Comparison of ENCODE assay signal across 22 cellular contexts in genomic region chr2:113201496-113202304, GRCh38. TPM values are rescaled to one million over a fixed set of nuclear protein-coding genes. Genes with fewer than 3 reads are reported as not detected.
DNase-seq lines count a peak whose midpoint lies in the region; ATAC-seq, FAIRE-seq and TF ChIP-seq lines count a peak whose summit lies in the region.
"Had no signal": no experiment of that assay in that cellular context is flagged by ENCODE, and none has a peak within 500 bp of the region (broad histone marks: within the 10 kb centered on the region; RNA-seq: fewer than 3 reads in every experiment).

No MANE protein-coding gene starts in this region.

- peaks cover 27% of the 10 kb centered on the region for H3K4me1 Mint-ChIP-seq in activated CD8-positive, alpha-beta memory T cell treated with anti-CD3 and anti-CD28 coated beads, Interleukin-2, amount 10 ng/mL, durations not matched to agents 7 days and 5 days

- H3K27me3 Mint-ChIP-seq in activated CD8-positive, alpha-beta memory T cell treated with anti-CD3 and anti-CD28 coated beads, Interleukin-2, amount 10 ng/mL, durations not matched to agents 7 days and 5 days = no peaks in the 10 kb centered on the region
- H3K27me3 Mint-ChIP-seq: activated CD4-positive, alpha-beta T cell treated with anti-CD3 and anti-CD28 coated beads, Interleukin-2, amount 10 ng/mL, durations not matched to agents 7 days and 5 days; memory B cell; stimulated activated naive CD8-positive, alpha-beta T cell treated with anti-CD3 and anti-CD28 coated beads, Interleukin-15, amount 100 ng/mL, for 72 hours; type B pancreatic cell had no signal

- peaks cover 46% of the 10 kb centered on the region for H3K36me3 Mint-ChIP-seq in activated CD8-positive, alpha-beta memory T cell treated with anti-CD3 and anti-CD28 coated beads, Interleukin-2, amount 10 ng/mL, durations not matched to agents 7 days and 5 days
- H3K36me3 Mint-ChIP-seq: type B pancreatic cell had no signal

- no peak for DNase-seq in activated CD8-positive, alpha-beta memory T cell treated with anti-CD3 and anti-CD28 coated beads, Interleukin-2, amount 10 ng/mL, durations not matched to agents 7 days and 5 days
- DNase-seq in activated CD8-positive, alpha-beta memory T cell treated with anti-CD3 and anti-CD28 coated beads, Interleukin-2, amount 50 U/mL, for 4 hours = no peak
- DNase-seq in RWPE2 (ENCODE audit: low spot score) (peak; percentile 31), kidney tubule cell (ENCODE audit: low spot score) (peak; percentile 45), stomach (no peak), HuH-7.5 (ENCODE audit: low spot score) (no peak), omental fat pad (ENCODE audit: low spot score) (no peak), H54 (ENCODE audit: insufficient read length, low spot score) (no peak)
- DNase-seq: activated CD4-positive, alpha-beta T cell treated with anti-CD3 and anti-CD28 coated beads, Interleukin-2, amount 10 ng/mL, durations not matched to agents 7 days and 5 days; activated naive CD4-positive, alpha-beta T cell treated with anti-CD3 and anti-CD28 coated beads, Interleukin-2, amount 50 U/mL, for 16 hours; activated T-cell treated with anti-CD3 and anti-CD28 coated beads for 4 hours; KG1; NCI-H146; stimulated activated CD4-positive, alpha-beta T cell treated with anti-CD3 and anti-CD28 coated beads, Interleukin-4, amount 100 ng/mL, for 4 hours; stimulated activated naive CD8-positive, alpha-beta T cell treated with anti-CD3 and anti-CD28 coated beads, Interleukin-15, amount 100 ng/mL, for 72 hours had no signal

- no peak for FAIRE-seq in H54 (lab: Jason Lieb, UNC)
- FAIRE-seq: A204.1, D721Med, kidney had no signal

- ATAC-seq in activated CD8-positive, alpha-beta memory T cell treated with anti-CD3 and anti-CD28 coated beads, Interleukin-2, amount 10 ng/mL, durations not matched to agents 7 days and 5 days = no peak
- ATAC-seq in RWPE2 (ENCODE audit: low read depth) (no peak), omental fat pad (ENCODE audit: low FRiP score) (no peak)
- ATAC-seq: GM23338; stimulated activated naive CD8-positive, alpha-beta T cell treated with anti-CD3 and anti-CD28 coated beads, Interleukin-15, amount 100 ng/mL, for 72 hours had no signal

- 53 to 68% (median 59%) methylated on average over 4 to 8 of the region's 8 CpGs for WGBS in stomach, 5 donors

- TF ChIP-seq EP300 in stomach (IDR thresholded peaks at IDR 0.05) = no peak

- TF ChIP-seq POLR2A in stomach (IDR thresholded peaks at IDR 0.05) = no peak
- TF ChIP-seq POLR2A in H54 (IDR thresholded peaks at IDR 0.05; ENCODE audit: low read depth, low read length) = no peak

- no peak for TF ChIP-seq CTCF in RWPE2 (IDR thresholded peaks at IDR 0.05; ENCODE audit: poor library complexity, severe bottlenecking)
- TF ChIP-seq CTCF in stomach (IDR thresholded peaks at IDR 0.05) = no peak
- no peak for TF ChIP-seq CTCF in omental fat pad (IDR thresholded peaks at IDR 0.05)

- H3K4me1 ChIP-seq in RWPE2 (ENCODE audit: insufficient read depth, poor library complexity, severe bottlenecking) (peaks cover 12% of the 10 kb centered on the region), stomach (peaks cover 11 to 51% (median 42%) of the 10 kb centered on the region in 4 donors)

- H3K27ac ChIP-seq in RWPE2 (ENCODE audit: poor library complexity, severe bottlenecking) (no peak overlapping the region), stomach (peak overlapping the region in 3 of 5 donors; percentile 14 to 54 (median 37))
- H3K27ac ChIP-seq: VCaP had no signal

- H3K9me3 Mint-ChIP-seq in activated CD8-positive, alpha-beta memory T cell treated with anti-CD3 and anti-CD28 coated beads, Interleukin-2, amount 10 ng/mL, durations not matched to agents 7 days and 5 days (ENCODE audit: low read depth) = no peaks in the 10 kb centered on the region
- H3K9me3 Mint-ChIP-seq: activated CD4-positive, alpha-beta T cell treated with anti-CD3 and anti-CD28 coated beads, Interleukin-2, amount 10 ng/mL, durations not matched to agents 7 days and 5 days; GM23338; memory B cell; stimulated activated naive CD8-positive, alpha-beta T cell treated with anti-CD3 and anti-CD28 coated beads, Interleukin-15, amount 100 ng/mL, for 72 hours; type B pancreatic cell had no signal

- H3K4me3 ChIP-seq in RWPE2 (ENCODE audit: severe bottlenecking) (no peak overlapping the region), stomach (no peak overlapping the region)
- H3K4me3 ChIP-seq: GM23338 had no signal

- H3K27me3 ChIP-seq in RWPE2 (ENCODE audit: insufficient read depth, poor library complexity, severe bottlenecking) (no peaks in the 10 kb centered on the region), stomach (no peaks in the 10 kb centered on the region)

- intact Hi-C loops in stomach (cut with DNase I; ENCODE audit: low total_unique reads) = loop anchor here (5.0 kb wide), 1 partner anchor 64 kb away; no protein-coding TSS in a partner anchor

- CTCF ChIA-PET in activated CD8-positive, alpha-beta memory T cell treated with anti-CD3 and anti-CD28 coated beads, Interleukin-2, amount 10 ng/mL, durations not matched to agents 7 days and 5 days (lab: Charles Lee) = interaction anchor here (1.2 to 15.9 kb wide), 9 partner anchors 11 to 188 kb away, joined by 3 to 329 read pairs (median 4); partner anchors contain the start of gene PSD4

- H3K9me3 ChIP-seq in RWPE2 (ENCODE audit: severe bottlenecking) (no peaks in the 10 kb centered on the region), stomach (no peaks in the 10 kb centered on the region)

- H3K36me3 ChIP-seq in RWPE2 (ENCODE audit: low read depth) = no peaks in the 10 kb centered on the region
- peaks cover 3 to 42% (median 30%) of the 10 kb centered on the region in 4 donors for H3K36me3 ChIP-seq in stomach

- no peak overlapping the region for H3K4me3 Mint-ChIP-seq in activated CD8-positive, alpha-beta memory T cell treated with anti-CD3 and anti-CD28 coated beads, Interleukin-2, amount 10 ng/mL, durations not matched to agents 7 days and 5 days
- H3K4me3 Mint-ChIP-seq: activated CD4-positive, alpha-beta T cell treated with anti-CD3 and anti-CD28 coated beads, Interleukin-2, amount 10 ng/mL, durations not matched to agents 7 days and 5 days; GM23338; memory B cell; stimulated activated naive CD8-positive, alpha-beta T cell treated with anti-CD3 and anti-CD28 coated beads, Interleukin-15, amount 100 ng/mL, for 72 hours had no signal

- H3K27ac Mint-ChIP-seq in activated CD8-positive, alpha-beta memory T cell treated with anti-CD3 and anti-CD28 coated beads, Interleukin-2, amount 10 ng/mL, durations not matched to agents 7 days and 5 days = peak overlapping the region; percentile 4
- H3K27ac Mint-ChIP-seq: activated CD4-positive, alpha-beta T cell treated with anti-CD3 and anti-CD28 coated beads, Interleukin-2, amount 10 ng/mL, durations not matched to agents 7 days and 5 days; GM23338 had no signal

RNA-seq across cellular contexts. Expression of gene PSD4, which starts 27.9 kb away (rescaled TPM):
- 100 to 1,000 TPM; 314 to 388 TPM for total RNA-seq in activated CD8-positive, alpha-beta memory T cell treated with anti-CD3 and anti-CD28 coated beads, Interleukin-2, amount 10 ng/mL, durations not matched to agents 7 days and 5 days
- total RNA-seq in stomach (100 to 1,000 TPM in 2 of 5 donors, 10 to 100 TPM in 3; 35.3 to 146 (median 73.5) TPM), omental fat pad (10 to 100 TPM in 3 of 4 donors, 1 to 10 TPM in 1; 6.3 to 27.6 (median 13.1) TPM)
- polyA plus RNA-seq in stomach = 10 to 100 TPM; 19.9 to 23.8 (median 19.9) TPM

Comparison
In these comparisons a context has a peak if more than half of its experiments do, and no peak if none do; other contexts are left out.
1. DNase-seq: peak in RWPE2 (single experiment) and kidney tubule cell (single experiment); none in activated CD8-positive, alpha-beta memory T cell treated with anti-CD3 and anti-CD28 coated beads, Interleukin-2, amount 10 ng/mL, durations not matched to agents 7 days and 5 days (single experiment), activated CD8-positive, alpha-beta memory T cell treated with anti-CD3 and anti-CD28 coated beads, Interleukin-2, amount 50 U/mL, for 4 hours (single experiment), stomach (single experiment), HuH-7.5 (single experiment), omental fat pad (single experiment) and H54 (single experiment).